Comparison of ENCODE assay signal across 8 cellular contexts in the genomic region with DNA sequence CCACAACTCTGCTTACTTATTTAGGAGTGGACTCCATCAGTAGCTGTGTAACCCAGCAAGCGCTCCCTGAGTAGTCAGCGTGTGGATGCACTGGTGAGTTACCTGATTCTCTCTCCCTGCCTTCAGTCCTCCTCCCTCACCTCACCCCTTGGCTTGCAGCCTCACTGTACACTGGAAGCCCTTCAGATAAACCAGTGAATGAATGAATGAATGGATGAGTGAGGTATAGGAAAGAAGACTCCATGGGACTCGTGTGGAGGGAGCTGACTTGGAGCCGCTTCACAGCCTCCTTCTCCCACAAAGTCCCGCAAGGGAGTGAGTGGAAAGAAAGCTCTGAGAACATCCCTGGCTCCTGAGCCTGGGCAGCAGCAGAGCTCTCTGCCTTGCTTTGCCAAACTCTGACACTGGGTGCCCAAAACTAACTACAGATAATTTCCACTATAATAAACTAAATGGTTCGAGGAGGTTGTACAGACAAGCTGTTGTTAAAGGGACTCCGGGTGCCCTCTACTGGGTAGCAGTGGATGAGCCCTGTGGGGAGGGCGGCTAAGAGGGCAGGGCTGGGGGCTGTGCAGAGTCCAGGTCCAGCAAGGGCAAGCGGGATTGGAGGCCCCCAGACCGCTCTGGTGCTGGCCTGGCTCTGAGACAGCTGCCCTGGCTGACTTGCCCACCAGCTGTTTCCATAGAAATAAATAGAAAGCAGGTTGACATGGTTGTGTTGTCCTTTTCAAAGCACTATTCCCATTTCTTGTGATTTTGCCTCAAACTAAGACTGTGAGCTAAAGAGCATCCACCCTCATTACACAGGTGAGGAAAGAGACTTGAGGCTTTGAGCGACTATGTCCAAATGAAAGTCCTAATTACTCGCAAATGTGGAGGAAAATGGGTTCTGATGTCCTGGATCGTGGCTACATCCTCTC.
DNase-seq lines count a peak whose midpoint lies in the region; ATAC-seq and TF ChIP-seq lines count a peak whose summit lies in the region.

No MANE protein-coding gene starts in this region.

- no peak overlapping the region for H3K4me3 Mint-ChIP-seq in stimulated activated effector memory CD8-positive, alpha-beta T cell treated with anti-CD3 and anti-CD28 coated beads, Interleukin-12 subunit alpha, Interleukin-12 subunit beta, amount 100 ng/mL, for 72 hours

- TF ChIP-seq CTCF in VCaP (conservative IDR thresholded peaks at IDR 0.05) (peak; percentile 94), heart right ventricle (IDR thresholded peaks at IDR 0.05) (peak; percentile 14 to 63 (median 46))

- H3K4me1 ChIP-seq in heart right ventricle = no peaks in the 10 kb centered on the region

- H3K27me3 ChIP-seq in heart right ventricle = peaks cover 0 to 16% (median 3%) of the 10 kb centered on the region in 7 donors

- peak; percentile 84 for DNase-seq in DMS 273 (lab: John Stamatoyannopoulos, UW; ENCODE audit: unreplicated experiment)
- DNase-seq in heart right ventricle = peak in 1 of 2 donors; percentile 18
- no peak for DNase-seq in stimulated activated effector memory CD8-positive, alpha-beta T cell treated with anti-CD3 and anti-CD28 coated beads, Interleukin-12 subunit alpha, Interleukin-12 subunit beta, amount 100 ng/mL, for 72 hours (ENCODE audit: low spot score in 2 of 2)
- DNase-seq in NCI-H510A (lab: John Stamatoyannopoulos, UW) = no peak
- no peak for DNase-seq in GOT3 (lab: John Stamatoyannopoulos, UW)

- H3K36me3 Mint-ChIP-seq in stimulated activated effector memory CD8-positive, alpha-beta T cell treated with anti-CD3 and anti-CD28 coated beads, Interleukin-12 subunit alpha, Interleukin-12 subunit beta, amount 100 ng/mL, for 72 hours = no peaks in the 10 kb centered on the region

- H3K4me3 ChIP-seq in heart right ventricle = no peak overlapping the region

- intact Hi-C loops in heart right ventricle (cut with DNase I) = loop anchor here in 5 of 10 donors (5.0 to 10.0 kb wide), 7 partner anchors 307 to 619 kb away; no protein-coding TSS in a partner anchor

- peak; percentile 55 for ATAC-seq in HG03432 (IDR thresholded peaks at IDR 0.05; ENCODE audit: unreplicated experiment)
- ATAC-seq in heart right ventricle = peak in 7 of 8 donors; percentile 32 to 84 (median 70)
- peak; percentile 45 for ATAC-seq in stimulated activated effector memory CD8-positive, alpha-beta T cell treated with anti-CD3 and anti-CD28 coated beads, Interleukin-12 subunit alpha, Interleukin-12 subunit beta, amount 100 ng/mL, for 72 hours
- ATAC-seq in HG02852 (IDR thresholded peaks at IDR 0.05; ENCODE audit: unreplicated experiment) = no peak

- no peaks in the 10 kb centered on the region for H3K9me3 ChIP-seq in heart right ventricle

- 67 to 69% methylated on average over 13 of the region's 13 CpGs for WGBS in heart right ventricle, 2 donors

- peaks cover under 1% of the 10 kb centered on the region for H3K9me3 Mint-ChIP-seq in stimulated activated effector memory CD8-positive, alpha-beta T cell treated with anti-CD3 and anti-CD28 coated beads, Interleukin-12 subunit alpha, Interleukin-12 subunit beta, amount 100 ng/mL, for 72 hours

- no peaks in the 10 kb centered on the region for H3K4me1 Mint-ChIP-seq in stimulated activated effector memory CD8-positive, alpha-beta T cell treated with anti-CD3 and anti-CD28 coated beads, Interleukin-12 subunit alpha, Interleukin-12 subunit beta, amount 100 ng/mL, for 72 hours

- H3K27ac Mint-ChIP-seq in stimulated activated effector memory CD8-positive, alpha-beta T cell treated with anti-CD3 and anti-CD28 coated beads, Interleukin-12 subunit alpha, Interleukin-12 subunit beta, amount 100 ng/mL, for 72 hours = no peak overlapping the region

- H3K27ac ChIP-seq in VCaP = no peak overlapping the region
- H3K27ac ChIP-seq in heart right ventricle = no peak overlapping the region

- no peaks in the 10 kb centered on the region for H3K36me3 ChIP-seq in heart right ventricle
